10 cellular contexts compared by ENCODE assay signal in genomic region chr21:38289697-38290096, GRCh38. TPM values are rescaled to one million over a fixed set of nuclear protein-coding genes. Genes with fewer than 3 reads are reported as not detected.
DNase-seq lines count a peak whose midpoint lies in the region; ATAC-seq, FAIRE-seq and TF ChIP-seq lines count a peak whose summit lies in the region.
"Had no signal": no experiment of that assay in that cellular context is flagged by ENCODE, and none has a peak within 500 bp of the region (broad histone marks: within the 10 kb centered on the region; RNA-seq: fewer than 3 reads in every experiment).

No MANE protein-coding gene starts in this region.

- peak overlapping the region; percentile 63 for H3K9ac ChIP-seq in keratinocyte (ENCODE audit: control insufficient read depth, extremely low read depth, insufficient read depth, low read length)

- peak overlapping the region; percentile 68 for H3K4me2 ChIP-seq in keratinocyte (ENCODE audit: control insufficient read depth, extremely low read depth, insufficient read depth, low read depth, low read length)

- H3K36me3 Mint-ChIP-seq in activated T-helper 17 cell treated with anti-CD3 and anti-CD28 coated beads, Interleukin-2, amount 50 U/mL, for 72 hours (ENCODE audit: low read depth): no peaks in the 10 kb centered on the region
- H3K36me3 Mint-ChIP-seq: CD4-positive, CD25-positive, alpha-beta regulatory T cell had no signal

- no peak overlapping the region for H3K27ac Mint-ChIP-seq in activated T-helper 17 cell treated with anti-CD3 and anti-CD28 coated beads, Interleukin-2, amount 50 U/mL, for 72 hours
- H3K27ac Mint-ChIP-seq: CD4-positive, CD25-positive, alpha-beta regulatory T cell had no signal

- TF ChIP-seq CTCF in A673 (conservative IDR thresholded peaks at IDR 0.05; ENCODE audit: low read depth, low read length) (no peak), keratinocyte (optimal IDR thresholded peaks at IDR 0.05 in 1 of 3, IDR thresholded peaks at IDR 0.05 in 1 of 3, conservative IDR thresholded peaks at IDR 0.05 in 1 of 3; ENCODE audit: extremely low read depth in 1 of 3, insufficient read depth in 2 of 3, low read length in 3 of 3) (no peak), GM13977 (IDR thresholded peaks at IDR 0.05; ENCODE audit: extremely low read depth, insufficient read depth, missing control alignments) (no peak)

- in situ Hi-C loops in GM13977 (cut with MboI; ENCODE audit: low pct_unique_long_range_greater_than_20kb, low sequenced_read_pairs, unreplicated experiment): no loop called here

- H3K79me2 ChIP-seq in keratinocyte (ENCODE audit: control insufficient read depth, insufficient read depth, low read length): peaks cover 19% of the 10 kb centered on the region

- no peaks in the 10 kb centered on the region for H3K36me3 ChIP-seq in A673 (ENCODE audit: insufficient read depth, low read length, poor library complexity, severe bottlenecking)
- H3K36me3 ChIP-seq in keratinocyte (ENCODE audit: control insufficient read depth in 2 of 2, extremely low read depth in 1 of 2, insufficient read depth in 2 of 2, low read length in 2 of 2): peaks cover 2 to 4% of the 10 kb centered on the region in 2 experiments

- H3K9me3 Mint-ChIP-seq in activated T-helper 17 cell treated with anti-CD3 and anti-CD28 coated beads, Interleukin-2, amount 50 U/mL, for 72 hours: no peaks in the 10 kb centered on the region

- H3K4me3 ChIP-seq in A673 (ENCODE audit: low read depth, low read length, poor library complexity, severe bottlenecking) (no peak overlapping the region), keratinocyte (ENCODE audit: control insufficient read depth in 2 of 3, extremely low read depth in 1 of 3, insufficient read depth in 2 of 3, low read depth in 1 of 3, low read length in 3 of 3) (peak overlapping the region in 1 of 3 experiments; percentile 40)

- FAIRE-seq in HTR-8/SVneo (lab: Jason Lieb, UNC) (no peak), keratinocyte (lab: Jason Lieb, UNC) (peak; percentile 87)

- no peak overlapping the region for H2AFZ ChIP-seq in keratinocyte (ENCODE audit: control insufficient read depth, low read length)

- peaks cover 13% of the 10 kb centered on the region for H3K27me3 Mint-ChIP-seq in activated T-helper 17 cell treated with anti-CD3 and anti-CD28 coated beads, Interleukin-2, amount 50 U/mL, for 72 hours

- H3K9me1 ChIP-seq in keratinocyte (ENCODE audit: control insufficient read depth, extremely low read depth, insufficient read depth, low read length): no peaks in the 10 kb centered on the region

- POLR2A ChIA-PET in A673 (lab: Charles Lee; ENCODE audit: low non-redundant PET): no interaction called here

- peaks cover 69% of the 10 kb centered on the region for H3K27me3 ChIP-seq in A673 (replicated peaks; ENCODE audit: insufficient read depth, low read depth, low read length, poor library complexity)
- no peaks in the 10 kb centered on the region for H3K27me3 ChIP-seq in keratinocyte (ENCODE audit: control insufficient read depth, extremely low read depth, insufficient read depth, low read length)

- CTCF ChIA-PET in A673 (lab: Charles Lee): no interaction called here

- H3K4me1 ChIP-seq in A673 (ENCODE audit: insufficient read depth, low read length, poor library complexity, severe bottlenecking) (no peaks in the 10 kb centered on the region), keratinocyte (ENCODE audit: control insufficient read depth, extremely low read depth, insufficient read depth, low read length) (peaks cover 59% of the 10 kb centered on the region)

- H3K27ac ChIP-seq in A673 (ENCODE audit: low read depth, low read length, poor library complexity, severe bottlenecking) (no peak overlapping the region), keratinocyte (ENCODE audit: control insufficient read depth, insufficient read depth, low read length) (peak overlapping the region; percentile 84)

- no peak overlapping the region for H3K4me3 Mint-ChIP-seq in activated T-helper 17 cell treated with anti-CD3 and anti-CD28 coated beads, Interleukin-2, amount 50 U/mL, for 72 hours
- H3K4me3 Mint-ChIP-seq: CD4-positive, CD25-positive, alpha-beta regulatory T cell had no signal

- intact Hi-C loops in A673 (cut with micrococcal nuclease; ENCODE audit: unreplicated experiment): no loop called here

- BruUV-seq in A673 (replicated peaks; lab: Mats Ljungman, UMichigan): no TSS peak

- peak; percentile 1 for DNase-seq in A673 (ENCODE audit: low spot score)
- DNase-seq in HTR-8/SVneo (ENCODE audit: insufficient read length, low spot score): peak; percentile 50
- peak; percentile 96 for DNase-seq in astrocyte of the hippocampus (ENCODE audit: low read depth, low spot score)
- DNase-seq in keratinocyte (ENCODE audit: low read depth, low spot score): peak; percentile 85
- no peak for DNase-seq in GM13977 (ENCODE audit: low spot score)
- DNase-seq: CD4-positive, CD25-positive, alpha-beta regulatory T cell; Karpas-422 had no signal

- H4K20me1 ChIP-seq in keratinocyte (ENCODE audit: control insufficient read depth, extremely low read depth, insufficient read depth, low read length): no peaks in the 10 kb centered on the region

- ATAC-seq in HG02610 (IDR thresholded peaks at IDR 0.05; ENCODE audit: unreplicated experiment) (no peak), GM18870 (IDR thresholded peaks at IDR 0.05; ENCODE audit: unreplicated experiment) (no peak)
- ATAC-seq in activated T-helper 17 cell treated with anti-CD3 and anti-CD28 coated beads, Interleukin-2, amount 50 U/mL, for 72 hours (replicated peaks): no peak

- dilution Hi-C loops in keratinocyte (cut with MboI; ENCODE audit: extremely low pct_ligation_motif_present, low sequenced_read_pairs): no loop called here

- H3K9me3 ChIP-seq in A673 (ENCODE audit: low read depth, low read length, poor library complexity, severe bottlenecking) (no peaks in the 10 kb centered on the region), keratinocyte (ENCODE audit: control insufficient read depth, low read depth, low read length) (no peaks in the 10 kb centered on the region)

- no peaks in the 10 kb centered on the region for H3K4me1 Mint-ChIP-seq in activated T-helper 17 cell treated with anti-CD3 and anti-CD28 coated beads, Interleukin-2, amount 50 U/mL, for 72 hours
- H3K4me1 Mint-ChIP-seq: CD4-positive, CD25-positive, alpha-beta regulatory T cell had no signal

RNA-seq across cellular contexts. Expression of gene KCNJ15, which starts 32.9 kb away (rescaled TPM):
- total RNA-seq in A673 (2021): not detected in 2 replicates
- 65.9 to 76.3 TPM (median 71.6 TPM) in 3 replicates for polyA plus RNA-seq in keratinocyte
- polyA plus RNA-seq in keratinocyte (2011; ENCODE audit: low read depth): 3.3 TPM
- polyA plus RNA-seq in keratinocyte (2011; cell fraction: cytosol; rRNA removed): 21.8 and 28.1 TPM in 2 replicates
- 79.7 and 91.4 TPM in 2 replicates for polyA plus RNA-seq in keratinocyte (2011; cell fraction: nucleus; rRNA removed)
- 6.1 and 44.5 TPM in 2 replicates for polyA plus RNA-seq in keratinocyte (2012; ENCODE audit: low replicate concordance)
- polyA minus RNA-seq in keratinocyte: 108 to 194 TPM (median 132 TPM) in 3 replicates
- polyA minus RNA-seq in keratinocyte (2011; cell fraction: cytosol; rRNA and poly(A)+ RNA removed): 34.3 TPM
- 57.8 and 150 TPM in 2 replicates for polyA minus RNA-seq in keratinocyte (2011; cell fraction: nucleus; rRNA and poly(A)+ RNA removed)
- total RNA-seq in activated T-helper 17 cell treated with anti-CD3 and anti-CD28 coated beads, Interleukin-2, amount 50 U/mL, for 72 hours: under 1 TPM; 0.09 to 0.69 TPM
- polyA plus RNA-seq: CD4-positive, CD25-positive, alpha-beta regulatory T cell had no signal
